Comparison of ENCODE assay signal across 17 cellular contexts in the genomic region with DNA sequence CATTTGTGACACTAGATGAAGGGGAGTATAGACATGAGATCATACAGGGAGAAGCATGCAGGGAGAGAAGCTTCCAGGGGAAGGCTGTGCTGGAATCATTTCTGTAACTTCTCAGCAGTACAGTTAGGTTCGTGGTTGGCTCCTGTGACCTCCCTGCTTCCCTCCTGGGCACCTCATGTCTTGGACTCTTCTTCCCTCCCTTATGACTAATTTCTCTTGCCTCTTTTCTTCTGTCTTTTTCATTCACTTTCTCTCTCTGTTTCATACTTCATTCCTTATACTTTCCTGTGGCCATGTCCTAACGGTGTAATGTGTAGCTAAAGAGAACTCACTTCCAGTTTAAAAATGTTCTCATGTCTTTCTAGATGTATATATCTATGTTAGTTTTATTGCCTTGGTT. TPM values are rescaled to one million over a fixed set of nuclear protein-coding genes. Genes with fewer than 3 reads are reported as not detected.
DNase-seq lines count a peak whose midpoint lies in the region; ATAC-seq and TF ChIP-seq lines count a peak whose summit lies in the region.
"Had no signal": no experiment of that assay in that cellular context is flagged by ENCODE, and none has a peak within 500 bp of the region (broad histone marks: within the 10 kb centered on the region; RNA-seq: fewer than 3 reads in every experiment).

No MANE protein-coding gene starts in this region.

- no peak overlapping the region for H3K14ac ChIP-seq in mesenchymal stem cell (ENCODE audit: low read length in 2 of 2)

- no peak for DNase-seq in activated CD4-positive, alpha-beta T cell treated with anti-CD3 and anti-CD28 coated beads, Interleukin-2, amount 10 ng/mL, durations not matched to agents 24 days and 14 days
- no peak for DNase-seq in activated CD4-positive, alpha-beta T cell treated with anti-CD3 and anti-CD28 coated beads for 48 hours
- DNase-seq in activated naive CD8-positive, alpha-beta T cell treated with anti-CD3 and anti-CD28 coated beads, Interleukin-2, amount 10 ng/mL, durations not matched to agents 7 days and 5 days = no peak
- no peak for DNase-seq in mesenchymal stem cell
- DNase-seq in NCI-H2107 treated with DMSO at 0.1 percent for 48 hours (lab: John Stamatoyannopoulos, UW; ENCODE audit: unreplicated experiment) = no peak
- DNase-seq: activated B cell treated with CpG ODN at 0.5 μM for 24 hours; activated CD8-positive, alpha-beta memory T cell treated with anti-CD3 and anti-CD28 coated beads, Interleukin-2, amount 50 U/mL, for 4 hours; activated naive CD4-positive, alpha-beta T cell treated with anti-CD3 and anti-CD28 coated beads, Interleukin-2, amount 10 ng/mL, durations not matched to agents 7 days and 5 days; gastrocnemius medialis; H7; MM.1S; PC-9 had no signal

- H3K36me3 ChIP-seq in KMS-11 (ENCODE audit: insufficient read depth) = no peaks in the 10 kb centered on the region; the same call in 1 of the 2 replicates
- peaks cover 19 to 89% of the 10 kb centered on the region in 2 experiments for H3K36me3 ChIP-seq in mesenchymal stem cell (ENCODE audit: control insufficient read depth in 1 of 2, insufficient read depth in 2 of 2, low read depth in 1 of 2, low read length in 2 of 2)

- intact Hi-C loops in activated CD4-positive, alpha-beta T cell treated with anti-CD3 and anti-CD28 coated beads, Interleukin-2, amount 10 ng/mL, durations not matched to agents 24 days and 14 days (cut with micrococcal nuclease) = loop anchor here (2.0 kb wide), 1 partner anchor 20 kb away; the partner anchor contains the start of gene SUPV3L1

- H4K8ac ChIP-seq in mesenchymal stem cell (ENCODE audit: low read length) = no peak overlapping the region

- peak overlapping the region; percentile 13 for H3K4me3 Mint-ChIP-seq in activated CD4-positive, alpha-beta T cell treated with anti-CD3 and anti-CD28 coated beads, Interleukin-2, amount 10 ng/mL, durations not matched to agents 24 days and 14 days
- no peak overlapping the region for H3K4me3 Mint-ChIP-seq in activated naive CD8-positive, alpha-beta T cell treated with anti-CD3 and anti-CD28 coated beads, Interleukin-2, amount 10 ng/mL, durations not matched to agents 7 days and 5 days
- H3K4me3 Mint-ChIP-seq: activated B cell treated with CpG ODN at 0.5 μM for 24 hours; activated naive CD4-positive, alpha-beta T cell treated with anti-CD3 and anti-CD28 coated beads, Interleukin-2, amount 10 ng/mL, durations not matched to agents 7 days and 5 days; nephron had no signal

- H2BK5ac ChIP-seq in mesenchymal stem cell (ENCODE audit: low read depth, low read length, poor library complexity, severe bottlenecking) = no peak overlapping the region

- no peak for ATAC-seq in activated naive CD8-positive, alpha-beta T cell treated with anti-CD3 and anti-CD28 coated beads, Interleukin-2, amount 10 ng/mL, durations not matched to agents 7 days and 5 days (ENCODE audit: low read depth)
- ATAC-seq in HG02840 (IDR thresholded peaks at IDR 0.05; ENCODE audit: low FRiP score, unreplicated experiment) = no peak
- ATAC-seq in GM18870 (IDR thresholded peaks at IDR 0.05; ENCODE audit: unreplicated experiment) = no peak
- ATAC-seq: gastrocnemius medialis had no signal

- H3K9me3 ChIP-seq in mesenchymal stem cell (ENCODE audit: control insufficient read depth, low read length) = no peaks in the 10 kb centered on the region
- H3K9me3 ChIP-seq: gastrocnemius medialis, SJSA1 had no signal

- H3K4me3 ChIP-seq in KMS-11 (IDR thresholded peaks at IDR 0.05; ENCODE audit: insufficient read depth, low read depth, low read length) (no peak overlapping the region), mesenchymal stem cell (ENCODE audit: insufficient read depth in 1 of 2, low read depth in 1 of 2, low read length in 2 of 2) (no peak overlapping the region)
- H3K4me3 ChIP-seq: gastrocnemius medialis, PC-9, SJSA1 had no signal

- H3K4ac ChIP-seq in mesenchymal stem cell (ENCODE audit: low read depth in 1 of 2, low read length in 2 of 2) = no peak overlapping the region

- H3K9me3 Mint-ChIP-seq in activated CD4-positive, alpha-beta T cell treated with anti-CD3 and anti-CD28 coated beads, Interleukin-2, amount 10 ng/mL, durations not matched to agents 24 days and 14 days = no peaks in the 10 kb centered on the region
- no peaks in the 10 kb centered on the region for H3K9me3 Mint-ChIP-seq in activated naive CD8-positive, alpha-beta T cell treated with anti-CD3 and anti-CD28 coated beads, Interleukin-2, amount 10 ng/mL, durations not matched to agents 7 days and 5 days
- H3K9me3 Mint-ChIP-seq: activated B cell treated with CpG ODN at 0.5 μM for 24 hours; activated naive CD4-positive, alpha-beta T cell treated with anti-CD3 and anti-CD28 coated beads, Interleukin-2, amount 10 ng/mL, durations not matched to agents 7 days and 5 days; nephron had no signal

- TF ChIP-seq CTCF in KMS-11 (conservative IDR thresholded peaks at IDR 0.05; ENCODE audit: low read depth, low read length) = no peak

- no peaks in the 10 kb centered on the region for H3K27me3 Mint-ChIP-seq in activated CD4-positive, alpha-beta T cell treated with anti-CD3 and anti-CD28 coated beads, Interleukin-2, amount 10 ng/mL, durations not matched to agents 24 days and 14 days
- no peaks in the 10 kb centered on the region for H3K27me3 Mint-ChIP-seq in activated naive CD8-positive, alpha-beta T cell treated with anti-CD3 and anti-CD28 coated beads, Interleukin-2, amount 10 ng/mL, durations not matched to agents 7 days and 5 days
- H3K27me3 Mint-ChIP-seq: activated B cell treated with CpG ODN at 0.5 μM for 24 hours; activated naive CD4-positive, alpha-beta T cell treated with anti-CD3 and anti-CD28 coated beads, Interleukin-2, amount 10 ng/mL, durations not matched to agents 7 days and 5 days had no signal

- peaks cover 34% of the 10 kb centered on the region for H3K4me1 Mint-ChIP-seq in activated CD4-positive, alpha-beta T cell treated with anti-CD3 and anti-CD28 coated beads, Interleukin-2, amount 10 ng/mL, durations not matched to agents 24 days and 14 days
- peaks cover 37% of the 10 kb centered on the region for H3K4me1 Mint-ChIP-seq in activated naive CD8-positive, alpha-beta T cell treated with anti-CD3 and anti-CD28 coated beads, Interleukin-2, amount 10 ng/mL, durations not matched to agents 7 days and 5 days
- H3K4me1 Mint-ChIP-seq: nephron had no signal

- no peak overlapping the region for H2AFZ ChIP-seq in KMS-11 (ENCODE audit: low read depth)
- H2AFZ ChIP-seq in mesenchymal stem cell (ENCODE audit: low read depth, low read length) = no peak overlapping the region
- H2AFZ ChIP-seq: PC-9 had no signal

- 55% methylated on average over 1 of the region's 2 CpGs for WGBS in mesenchymal stem cell

- H3K4me1 ChIP-seq in KMS-11 (ENCODE audit: low read depth, poor library complexity, severe bottlenecking) = peaks cover 72% of the 10 kb centered on the region
- peaks cover 1% of the 10 kb centered on the region for H3K4me1 ChIP-seq in mesenchymal stem cell (ENCODE audit: control insufficient read depth, insufficient read depth, low read depth, low read length)
- H3K4me1 ChIP-seq: gastrocnemius medialis, SJSA1 had no signal

- peaks cover 54% of the 10 kb centered on the region for H3K36me3 Mint-ChIP-seq in activated CD4-positive, alpha-beta T cell treated with anti-CD3 and anti-CD28 coated beads, Interleukin-2, amount 10 ng/mL, durations not matched to agents 24 days and 14 days (ENCODE audit: low read depth)
- H3K36me3 Mint-ChIP-seq in activated naive CD8-positive, alpha-beta T cell treated with anti-CD3 and anti-CD28 coated beads, Interleukin-2, amount 10 ng/mL, durations not matched to agents 7 days and 5 days = peaks cover 18% of the 10 kb centered on the region

- no peak overlapping the region for H2BK120ac ChIP-seq in mesenchymal stem cell (ENCODE audit: low read depth, low read length)

- H3K27me3 ChIP-seq in KMS-11 (ENCODE audit: insufficient read depth, low read depth) = no peaks in the 10 kb centered on the region
- H3K27me3 ChIP-seq in mesenchymal stem cell (ENCODE audit: control insufficient read depth in 1 of 2, insufficient read depth in 1 of 2, low read length in 2 of 2) = no peaks in the 10 kb centered on the region
- H3K27me3 ChIP-seq: gastrocnemius medialis, SJSA1 had no signal

- H3K27ac ChIP-seq in KMS-11 (peak overlapping the region; percentile 70), mesenchymal stem cell (ENCODE audit: low read length, poor library complexity, severe bottlenecking) (peak overlapping the region; percentile 20)
- H3K27ac ChIP-seq: gastrocnemius medialis, PC-9, SJSA1 had no signal

- no peak overlapping the region for H4K91ac ChIP-seq in mesenchymal stem cell (ENCODE audit: low read length)

- H2BK12ac ChIP-seq in mesenchymal stem cell (ENCODE audit: low read length in 2 of 2) = no peak overlapping the region

- POLR2A ChIA-PET in activated naive CD8-positive, alpha-beta T cell treated with anti-CD3 and anti-CD28 coated beads, Interleukin-2, amount 10 ng/mL, durations not matched to agents 7 days and 5 days (lab: Charles Lee) = interaction anchor here (0.6 to 1.9 kb wide), 2 partner anchors 21 to 28 kb away, joined by 3 to 6 read pairs; partner anchors contain the start of gene SUPV3L1

- H3K4me2 ChIP-seq in KMS-11 (peak overlapping the region; percentile 52), mesenchymal stem cell (ENCODE audit: low read length, poor library complexity, severe bottlenecking) (no peak overlapping the region)
- H3K4me2 ChIP-seq: PC-9 had no signal

- no peaks in the 10 kb centered on the region for H3K79me2 ChIP-seq in KMS-11 (ENCODE audit: insufficient read depth, low read depth)

- peak overlapping the region; percentile 86 for H3K27ac Mint-ChIP-seq in activated CD4-positive, alpha-beta T cell treated with anti-CD3 and anti-CD28 coated beads, Interleukin-2, amount 10 ng/mL, durations not matched to agents 24 days and 14 days
- H3K27ac Mint-ChIP-seq in activated naive CD8-positive, alpha-beta T cell treated with anti-CD3 and anti-CD28 coated beads, Interleukin-2, amount 10 ng/mL, durations not matched to agents 7 days and 5 days = peak overlapping the region; percentile 54
- H3K27ac Mint-ChIP-seq: activated naive CD4-positive, alpha-beta T cell treated with anti-CD3 and anti-CD28 coated beads, Interleukin-2, amount 10 ng/mL, durations not matched to agents 7 days and 5 days; nephron had no signal

- H2AK5ac ChIP-seq in mesenchymal stem cell (ENCODE audit: low read length, severe bottlenecking) = no peak overlapping the region

- no peaks in the 10 kb centered on the region for H4K20me1 ChIP-seq in KMS-11 (ENCODE audit: insufficient read depth)

- H3K23ac ChIP-seq in mesenchymal stem cell (ENCODE audit: low read length in 2 of 2) = no peak overlapping the region

- H3K9ac ChIP-seq in KMS-11 = no peak overlapping the region
- H3K9ac ChIP-seq in mesenchymal stem cell (ENCODE audit: low read length) = peak overlapping the region; percentile 13

- H3K79me1 ChIP-seq in mesenchymal stem cell (replicated peaks; ENCODE audit: low read length, poor library complexity, severe bottlenecking) = peaks cover 2% of the 10 kb centered on the region

- H3K18ac ChIP-seq in mesenchymal stem cell (ENCODE audit: low read depth in 1 of 2, low read length in 2 of 2) = no peak overlapping the region

- no peak overlapping the region for H2BK15ac ChIP-seq in mesenchymal stem cell (ENCODE audit: low read depth, poor library complexity, severe bottlenecking)

RNA-seq across cellular contexts. Expression of gene HKDC1, which starts 19.1 kb away (rescaled TPM):
- total RNA-seq in activated CD4-positive, alpha-beta T cell treated with anti-CD3 and anti-CD28 coated beads, Interleukin-2, amount 10 ng/mL, durations not matched to agents 24 days and 14 days = 0.07 and 0.09 TPM in 2 replicates
- total RNA-seq in activated naive CD8-positive, alpha-beta T cell treated with anti-CD3 and anti-CD28 coated beads, Interleukin-2, amount 10 ng/mL, durations not matched to agents 7 days and 5 days = 1 to 10 TPM in 1 of 2 experiments, under 1 TPM in 1; 0.68 to 1.1 TPM
- polyA plus RNA-seq in mesenchymal stem cell (2013, experiment 1 of 2) = 0.39 TPM
- 0.36 TPM for polyA plus RNA-seq in mesenchymal stem cell (2013, experiment 2 of 2)
- total RNA-seq: activated B cell treated with CpG ODN at 0.5 μM for 24 hours had no signal

RNA-seq across cellular contexts. Expression of gene SUPV3L1, which starts 21.0 kb away (rescaled TPM):
- 58.3 and 63.9 TPM in 2 replicates for total RNA-seq in activated CD4-positive, alpha-beta T cell treated with anti-CD3 and anti-CD28 coated beads, Interleukin-2, amount 10 ng/mL, durations not matched to agents 24 days and 14 days
- total RNA-seq in activated naive CD8-positive, alpha-beta T cell treated with anti-CD3 and anti-CD28 coated beads, Interleukin-2, amount 10 ng/mL, durations not matched to agents 7 days and 5 days = 10 to 100 TPM; 35.6 to 38.3 TPM
- polyA plus RNA-seq in mesenchymal stem cell (2013, experiment 1 of 2) = 16.0 TPM
- polyA plus RNA-seq in mesenchymal stem cell (2013, experiment 2 of 2) = 16.4 TPM
